Comparison of ENCODE assay signal across 17 cellular contexts in the genomic region with DNA sequence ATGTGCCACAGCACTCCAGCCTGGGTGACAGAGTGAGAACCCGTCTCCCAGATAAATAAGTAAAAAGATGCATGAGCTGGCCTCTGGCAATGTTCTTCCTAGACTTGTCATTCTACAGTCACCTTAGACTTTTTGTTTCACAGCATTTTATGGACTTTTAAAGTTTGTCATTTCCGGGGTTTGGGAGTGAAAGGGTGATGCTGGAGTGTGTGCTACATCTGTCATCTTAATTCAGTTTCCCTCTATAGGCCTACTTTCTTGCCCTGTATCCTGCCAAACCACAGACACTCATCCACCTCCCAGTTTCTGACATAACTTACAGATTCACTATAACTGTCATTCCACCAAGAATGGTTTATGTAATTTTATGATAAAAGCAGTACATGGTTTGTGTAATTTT.
"Had no signal": no experiment of that assay in that cellular context is flagged by ENCODE, and none has a peak within 500 bp of the region (broad histone marks: within the 10 kb centered on the region; RNA-seq: fewer than 3 reads in every experiment).

No MANE protein-coding gene starts in this region.

- H3K27me3 ChIP-seq: colonic mucosa, right lobe of liver, vagina had no signal

- H3K27me3 Mint-ChIP-seq: activated CD4-positive, alpha-beta memory T cell treated with anti-CD3 and anti-CD28 coated beads for 36 hours had no signal

- H3K4me1 Mint-ChIP-seq: activated B cell treated with CpG ODN at 0.5 μM for 24 hours had no signal

- H3K27ac ChIP-seq: heart right ventricle, right lobe of liver, vagina had no signal

- H3K4me1 ChIP-seq: right lobe of liver, vagina had no signal

- H3K4me3 ChIP-seq: colonic mucosa, heart right ventricle, right lobe of liver, skin epidermis, vagina had no signal

- H3K36me3 Mint-ChIP-seq: activated CD4-positive, alpha-beta memory T cell treated with anti-CD3 and anti-CD28 coated beads for 36 hours; activated naive CD8-positive, alpha-beta T cell treated with anti-CD3 and anti-CD28 coated beads for 36 hours; memory B cell; stimulated activated naive B cell treated with anti-CD40 and anti-IgM and Interleukin-4, amounts not matched to agents 10 μg/mL and 1 μg/mL and 100 μg/mL, for 72 hours; type B pancreatic cell had no signal

- DNase-seq: activated B cell treated with CpG ODN at 0.5 μM for 24 hours; activated CD4-positive, alpha-beta memory T cell treated with anti-CD3 and anti-CD28 coated beads for 36 hours; activated CD4-positive, alpha-beta T cell treated with anti-CD3 and anti-CD28 coated beads for 48 hours; activated naive CD8-positive, alpha-beta T cell treated with anti-CD3 and anti-CD28 coated beads for 36 hours; amygdala; colonic mucosa; heart right ventricle; left colon; occipital lobe; right lobe of liver; stimulated activated CD4-positive, alpha-beta T cell treated with anti-CD3 and anti-CD28 coated beads, Interleukin-2, amount 100 ng/mL, for 24 hours; stimulated activated naive B cell treated with anti-CD40 and anti-IgM and Interleukin-4, amounts not matched to agents 10 μg/mL and 1 μg/mL and 100 μg/mL, for 72 hours; T-helper 17 cell had no signal

- H3K9me3 ChIP-seq: colonic mucosa, heart right ventricle, right lobe of liver, vagina had no signal

- H3K9me3 Mint-ChIP-seq: activated B cell treated with CpG ODN at 0.5 μM for 24 hours; activated CD4-positive, alpha-beta memory T cell treated with anti-CD3 and anti-CD28 coated beads for 36 hours; activated naive CD8-positive, alpha-beta T cell treated with anti-CD3 and anti-CD28 coated beads for 36 hours; memory B cell; stimulated activated naive B cell treated with anti-CD40 and anti-IgM and Interleukin-4, amounts not matched to agents 10 μg/mL and 1 μg/mL and 100 μg/mL, for 72 hours; type B pancreatic cell had no signal

- H3K36me3 ChIP-seq: colonic mucosa, heart right ventricle, right lobe of liver, vagina had no signal

- H3K4me3 Mint-ChIP-seq: activated B cell treated with CpG ODN at 0.5 μM for 24 hours; activated CD4-positive, alpha-beta memory T cell treated with anti-CD3 and anti-CD28 coated beads for 36 hours; activated naive CD8-positive, alpha-beta T cell treated with anti-CD3 and anti-CD28 coated beads for 36 hours; memory B cell; stimulated activated naive B cell treated with anti-CD40 and anti-IgM and Interleukin-4, amounts not matched to agents 10 μg/mL and 1 μg/mL and 100 μg/mL, for 72 hours; T-helper 17 cell; type B pancreatic cell had no signal

- ATAC-seq: heart right ventricle; right lobe of liver; stimulated activated naive B cell treated with anti-CD40 and anti-IgM and Interleukin-4, amounts not matched to agents 10 μg/mL and 1 μg/mL and 100 μg/mL, for 72 hours; T-helper 17 cell had no signal

- H3K27ac Mint-ChIP-seq: activated B cell treated with CpG ODN at 0.5 μM for 24 hours; activated CD4-positive, alpha-beta memory T cell treated with anti-CD3 and anti-CD28 coated beads for 36 hours; activated naive CD8-positive, alpha-beta T cell treated with anti-CD3 and anti-CD28 coated beads for 36 hours; memory B cell; stimulated activated naive B cell treated with anti-CD40 and anti-IgM and Interleukin-4, amounts not matched to agents 10 μg/mL and 1 μg/mL and 100 μg/mL, for 72 hours; T-helper 17 cell; type B pancreatic cell had no signal
